Comparison of ENCODE assay signal across 22 cellular contexts in genomic region chr17:81528651-81529436, GRCh38. TPM values are rescaled to one million over a fixed set of nuclear protein-coding genes. Genes with fewer than 3 reads are reported as not detected.
DNase-seq lines count a peak whose midpoint lies in the region; ATAC-seq, FAIRE-seq and TF ChIP-seq lines count a peak whose summit lies in the region.
"Had no signal": no experiment of that assay in that cellular context is flagged by ENCODE, and none has a peak within 500 bp of the region (broad histone marks: within the 10 kb centered on the region; RNA-seq: fewer than 3 reads in every experiment).

No MANE protein-coding gene starts in this region.

- no peaks in the 10 kb centered on the region for H3K4me1 Mint-ChIP-seq in GM23338
- H3K4me1 Mint-ChIP-seq in WTC11: no peaks in the 10 kb centered on the region

- ATAC-seq in GM23338 (peak; percentile 9), WTC11 (no peak)
- ATAC-seq in activated naive CD4-positive, alpha-beta T cell treated with anti-CD3 and anti-CD28 coated beads, Interleukin-2, amount 50 U/mL, for 72 hours: no peak

- peak; percentile 18 for DNase-seq in DMS153 treated with DMSO at 0.1 percent for 48 hours (lab: John Stamatoyannopoulos, UW; ENCODE audit: unreplicated experiment)
- no peak for DNase-seq in DMS153 (lab: John Stamatoyannopoulos, UW)
- DNase-seq in GM23338 (ENCODE audit: low spot score): no peak
- DNase-seq in NCI-H774 (lab: John Stamatoyannopoulos, UW): peak; percentile 72
- peak; percentile 75 for DNase-seq in kidney
- DNase-seq in GM10248 (ENCODE audit: extremely low spot score): no peak
- DNase-seq in activated naive CD4-positive, alpha-beta T cell treated with anti-CD3 and anti-CD28 coated beads, Interleukin-2, amount 50 U/mL, for 72 hours (ENCODE audit: low spot score in 2 of 2): no peak
- DNase-seq in WTC11 (ENCODE audit: low spot score): no peak
- DNase-seq: activated CD4-positive, alpha-beta T cell treated with anti-CD3 and anti-CD28 coated beads, Interleukin-2, amount 50 U/mL, for 4 hours; activated gamma-delta T cell treated with Interleukin-2 at 50 U/mL for 16 hours; dorsolateral prefrontal cortex; lower lobe of right lung; MG63; NCI-H1694 treated with DMSO at 0.1 percent for 48 hours; SIG-M5; stimulated activated CD8-positive, alpha-beta memory T cell treated with anti-CD3 and anti-CD28 coated beads, Interleukin-4, amount 100 ng/mL, for 48 hours had no signal

- H3K9ac ChIP-seq in kidney (ENCODE audit: low read length in 2 of 2): no peak overlapping the region

- no peak overlapping the region for H3K4me3 ChIP-seq in GM23338
- H3K4me3 ChIP-seq in kidney (ENCODE audit: low read length in 2 of 2): no peak overlapping the region
- H3K4me3 ChIP-seq: cardiac muscle cell, dorsolateral prefrontal cortex, MG63 had no signal

- 0 out of 2 replicates have a peak, but pooled peaks cover 4% of the 10 kb centered on the region for H3K9me2 ChIP-seq in GM23338 (ENCODE audit: insufficient read depth)

- H3K27me3 Mint-ChIP-seq in GM23338 (ENCODE audit: insufficient read depth, low read depth, poor library complexity): peaks cover 23% of the 10 kb centered on the region
- H3K27me3 Mint-ChIP-seq in WTC11 (ENCODE audit: low read depth): peaks cover 13% of the 10 kb centered on the region
- H3K27me3 Mint-ChIP-seq: IgD-negative memory B cell had no signal

- no peaks in the 10 kb centered on the region for H4K20me1 ChIP-seq in GM23338 (replicated peaks; ENCODE audit: insufficient read depth)

- H3K4me3 Mint-ChIP-seq in GM23338 (no peak overlapping the region), WTC11 (no peak overlapping the region)
- H3K4me3 Mint-ChIP-seq: IgD-negative memory B cell; T-helper 1 cell treated with Interleukin-12 subunit alpha and Interleukin-12 subunit beta and Interleukin-4 antibody, amounts not matched to agents 30 μg/mL and 1 μg/mL, for 36 hours had no signal

- TF ChIP-seq CTCF in GM23338 (conservative IDR thresholded peaks at IDR 0.05; ENCODE audit: low read depth in 2 of 2): no peak
- TF ChIP-seq CTCF in kidney (IDR thresholded peaks at IDR 0.05; ENCODE audit: borderline replicate concordance, extremely low read depth, insufficient read depth): no peak
- TF ChIP-seq CTCF in GM10248 (IDR thresholded peaks at IDR 0.05; ENCODE audit: control extremely low read depth, extremely low read depth, low read depth, missing control alignments): no peak
- TF ChIP-seq CTCF in WTC11 (IDR thresholded peaks at IDR 0.05): no peak

- no peak overlapping the region for H3K4me2 ChIP-seq in GM23338

- intact Hi-C loops in kidney (cut with DNase I): no loop called here

- no peaks in the 10 kb centered on the region for H3K79me2 ChIP-seq in GM23338 (replicated peaks; ENCODE audit: insufficient read depth)

- H3K9me3 ChIP-seq in kidney (ENCODE audit: control insufficient read depth in 1 of 2, low read length in 2 of 2): no peaks in the 10 kb centered on the region
- H3K9me3 ChIP-seq: lower lobe of right lung, MG63, neutrophil had no signal

- no peaks in the 10 kb centered on the region for H3F3A ChIP-seq in GM23338 (replicated peaks; ENCODE audit: low read depth)

- H3K9me3 Mint-ChIP-seq in GM23338: no peaks in the 10 kb centered on the region
- no peaks in the 10 kb centered on the region for H3K9me3 Mint-ChIP-seq in activated naive CD4-positive, alpha-beta T cell treated with anti-CD3 and anti-CD28 coated beads, Interleukin-2, amount 50 U/mL, for 72 hours
- H3K9me3 Mint-ChIP-seq in WTC11: no peaks in the 10 kb centered on the region
- H3K9me3 Mint-ChIP-seq: IgD-negative memory B cell; T-helper 1 cell treated with Interleukin-12 subunit alpha and Interleukin-12 subunit beta and Interleukin-4 antibody, amounts not matched to agents 30 μg/mL and 1 μg/mL, for 36 hours had no signal

- no peaks in the 10 kb centered on the region for H3K36me3 Mint-ChIP-seq in GM23338 (ENCODE audit: low read depth)
- no peaks in the 10 kb centered on the region for H3K36me3 Mint-ChIP-seq in activated naive CD4-positive, alpha-beta T cell treated with anti-CD3 and anti-CD28 coated beads, Interleukin-2, amount 50 U/mL, for 72 hours
- no peaks in the 10 kb centered on the region for H3K36me3 Mint-ChIP-seq in WTC11
- H3K36me3 Mint-ChIP-seq: IgD-negative memory B cell had no signal

- POLR2A ChIA-PET in GM10248 (lab: Yijun Ruan, JAX): no interaction called here
- POLR2A ChIA-PET in WTC11 (lab: Charles Lee): interaction anchor here (0.6 to 1.0 kb wide), 2 partner anchors 15 to 169 kb away, joined by 3 to 6 read pairs; no protein-coding TSS in a partner anchor

- H3K27me3 ChIP-seq in GM23338 (ENCODE audit: insufficient read depth): peaks cover 9% of the 10 kb centered on the region; the same call in 1 of the 2 replicates
- H3K27me3 ChIP-seq: cardiac muscle cell, MG63 had no signal

- H3K36me3 ChIP-seq in GM23338 (ENCODE audit: insufficient read depth) (no peaks in the 10 kb centered on the region), kidney (ENCODE audit: control insufficient read depth in 1 of 2, insufficient read depth in 2 of 2, low read length in 2 of 2) (no peaks in the 10 kb centered on the region)
- H3K36me3 ChIP-seq: cardiac muscle cell, lower lobe of right lung, MG63, neutrophil had no signal

- FAIRE-seq in kidney (lab: Jason Lieb, UNC): no peak

- H3K27ac ChIP-seq in GM23338 (ENCODE audit: low read depth) (no peak overlapping the region), kidney (ENCODE audit: low read depth in 2 of 2, low read length in 2 of 2) (no peak overlapping the region)
- H3K27ac ChIP-seq: 22Rv1, cardiac muscle cell, dorsolateral prefrontal cortex, epithelial cell of prostate, lower lobe of right lung, neutrophil had no signal

- CTCF ChIA-PET in GM10248 (lab: Yijun Ruan, JAX): interaction anchor here (1.0 to 1.3 kb wide), 2 partner anchors 9 kb away, joined by 3 read pairs; no protein-coding TSS in a partner anchor
- CTCF ChIA-PET in WTC11 (lab: Charles Lee): interaction anchor here (0.9 to 1.3 kb wide), 3 partner anchors 8 to 88 kb away, joined by 3 to 5 read pairs (median 3); no protein-coding TSS in a partner anchor

- H3K4me1 ChIP-seq in GM23338 (ENCODE audit: insufficient read depth) (no peaks in the 10 kb centered on the region), kidney (ENCODE audit: control insufficient read depth in 1 of 2, insufficient read depth in 1 of 2, low read depth in 1 of 2, low read length in 2 of 2) (peaks cover 0 to 13% of the 10 kb centered on the region in 2 donors)

- H3K27ac Mint-ChIP-seq in GM23338 (no peak overlapping the region), WTC11 (no peak overlapping the region)
- H3K27ac Mint-ChIP-seq in activated naive CD4-positive, alpha-beta T cell treated with anti-CD3 and anti-CD28 coated beads, Interleukin-2, amount 50 U/mL, for 72 hours: peak overlapping the region in 1 of 2 donors; percentile 29
- H3K27ac Mint-ChIP-seq: IgD-negative memory B cell; T-helper 1 cell treated with Interleukin-12 subunit alpha and Interleukin-12 subunit beta and Interleukin-4 antibody, amounts not matched to agents 30 μg/mL and 1 μg/mL, for 36 hours had no signal

- H2AFZ ChIP-seq in GM23338: no peak overlapping the region

TF ChIP-seq in GM23338, 12 proteins besides CTCF, POLR2A, EP300 and RAD21 (continues in another document):
- TF ChIP-seq JUNB (IDR thresholded peaks at IDR 0.05; ENCODE audit: unreplicated experiment) (no peak), STAT1 (IDR thresholded peaks at IDR 0.05; ENCODE audit: unreplicated experiment) (no peak), POLR2AphosphoS5 (IDR thresholded peaks at IDR 0.05; ENCODE audit: low read depth) (no peak)

TF ChIP-seq in WTC11, 78 proteins besides CTCF, POLR2A, EP300 and RAD21 (continues in another document):
- TF ChIP-seq JAZF1 (CRISPR knock-in tag; IDR thresholded peaks at IDR 0.05): no peak
- TF ChIP-seq, protein P1, sequence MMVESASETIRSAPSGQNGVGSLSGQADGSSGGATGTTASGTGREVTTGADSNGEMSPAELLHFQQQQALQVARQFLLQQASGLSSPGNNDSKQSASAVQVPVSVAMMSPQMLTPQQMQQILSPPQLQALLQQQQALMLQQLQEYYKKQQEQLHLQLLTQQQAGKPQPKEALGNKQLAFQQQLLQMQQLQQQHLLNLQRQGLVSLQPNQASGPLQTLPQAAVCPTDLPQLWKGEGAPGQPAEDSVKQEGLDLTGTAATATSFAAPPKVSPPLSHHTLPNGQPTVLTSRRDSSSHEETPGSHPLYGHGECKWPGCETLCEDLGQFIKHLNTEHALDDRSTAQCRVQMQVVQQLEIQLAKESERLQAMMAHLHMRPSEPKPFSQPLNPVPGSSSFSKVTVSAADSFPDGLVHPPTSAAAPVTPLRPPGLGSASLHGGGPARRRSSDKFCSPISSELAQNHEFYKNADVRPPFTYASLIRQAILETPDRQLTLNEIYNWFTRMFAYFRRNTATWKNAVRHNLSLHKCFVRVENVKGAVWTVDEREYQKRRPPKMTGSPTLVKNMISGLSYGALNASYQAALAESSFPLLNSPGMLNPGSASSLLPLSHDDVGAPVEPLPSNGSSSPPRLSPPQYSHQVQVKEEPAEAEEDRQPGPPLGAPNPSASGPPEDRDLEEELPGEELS (CRISPR knock-in tag; IDR thresholded peaks at IDR 0.05): no peak
- no peak for TF ChIP-seq SMAD3 (CRISPR knock-in tag; IDR thresholded peaks at IDR 0.05; ENCODE audit: borderline replicate concordance)
- TF ChIP-seq RELA (CRISPR knock-in tag; IDR thresholded peaks at IDR 0.05; ENCODE audit: borderline replicate concordance): no peak

RNA-seq across cellular contexts. Expression of gene FSCN2, which starts 0.7 kb away (rescaled TPM):
- total RNA-seq in GM23338 (2014; rRNA removed; shearing (Covaris generic)): 1.6 TPM in 1 of 2 replicates, not detected in the other
- 0.13 TPM in 1 of 2 replicates, not detected in the other for polyA plus RNA-seq in GM23338 (2016; fragmentation: Nextera tagmentation; extraction: Ambion mirVana)
- 3.8 TPM for total RNA-seq in kidney
- polyA plus RNA-seq in kidney (ENCODE audit: insufficient read depth, low read depth, low replicate concordance): 0.26 TPM
- total RNA-seq in activated naive CD4-positive, alpha-beta T cell treated with anti-CD3 and anti-CD28 coated beads, Interleukin-2, amount 50 U/mL, for 72 hours: under 1 TPM; 0.30 to 0.86 TPM
- total RNA-seq in WTC11 (2021): 0.31 to 0.89 TPM (median 0.46 TPM) in 3 replicates

RNA-seq across cellular contexts. Expression of gene ACTG1, which starts 16.2 kb away (rescaled TPM):
- total RNA-seq in GM23338 (2014; rRNA removed; shearing (Covaris generic)): 4,739 and 4,954 TPM in 2 replicates
- polyA plus RNA-seq in GM23338 (2016; fragmentation: Nextera tagmentation; extraction: Ambion mirVana): 1,867 and 1,896 TPM in 2 replicates
- total RNA-seq in kidney: 2,632 TPM
- 1,350 TPM for polyA plus RNA-seq in kidney (ENCODE audit: insufficient read depth, low read depth, low replicate concordance)
- 1,000 to 10,000 TPM; 6,062 to 6,573 TPM for total RNA-seq in activated naive CD4-positive, alpha-beta T cell treated with anti-CD3 and anti-CD28 coated beads, Interleukin-2, amount 50 U/mL, for 72 hours
- 3,338 to 3,455 TPM (median 3,348 TPM) in 3 replicates for total RNA-seq in WTC11 (2021)

RNA-seq across cellular contexts. Expression of gene FAAP100, which starts 23.3 kb away (rescaled TPM):
- total RNA-seq in GM23338 (2014; rRNA removed; shearing (Covaris generic)): 50.5 and 52.8 TPM in 2 replicates
- polyA plus RNA-seq in GM23338 (2016; fragmentation: Nextera tagmentation; extraction: Ambion mirVana) (16.0 and 16.2 TPM in 2 replicates), kidney (ENCODE audit: insufficient read depth, low read depth, low replicate concordance) (13.2 TPM)
- total RNA-seq in kidney (28.6 TPM), WTC11 (2021) (44.7 to 54.7 TPM (median 47.8 TPM) in 3 replicates)
- 10 to 100 TPM; 19.8 to 37.9 TPM for total RNA-seq in activated naive CD4-positive, alpha-beta T cell treated with anti-CD3 and anti-CD28 coated beads, Interleukin-2, amount 50 U/mL, for 72 hours

Comparison
In these comparisons a context has a peak if more than half of its experiments do, and no peak if none do; other contexts are left out.
1. DNase-seq: peak in DMS153 treated with DMSO at 0.1 percent for 48 hours (single experiment), NCI-H774 (single experiment) and kidney (single experiment); none in DMS153 (single experiment), GM23338 (single experiment), GM10248 (single experiment), activated naive CD4-positive, alpha-beta T cell treated with anti-CD3 and anti-CD28 coated beads, Interleukin-2, amount 50 U/mL, for 72 hours (0 of 2) and WTC11 (single experiment).